ENCODE assay signal across 9 cellular contexts in the genomic region with DNA sequence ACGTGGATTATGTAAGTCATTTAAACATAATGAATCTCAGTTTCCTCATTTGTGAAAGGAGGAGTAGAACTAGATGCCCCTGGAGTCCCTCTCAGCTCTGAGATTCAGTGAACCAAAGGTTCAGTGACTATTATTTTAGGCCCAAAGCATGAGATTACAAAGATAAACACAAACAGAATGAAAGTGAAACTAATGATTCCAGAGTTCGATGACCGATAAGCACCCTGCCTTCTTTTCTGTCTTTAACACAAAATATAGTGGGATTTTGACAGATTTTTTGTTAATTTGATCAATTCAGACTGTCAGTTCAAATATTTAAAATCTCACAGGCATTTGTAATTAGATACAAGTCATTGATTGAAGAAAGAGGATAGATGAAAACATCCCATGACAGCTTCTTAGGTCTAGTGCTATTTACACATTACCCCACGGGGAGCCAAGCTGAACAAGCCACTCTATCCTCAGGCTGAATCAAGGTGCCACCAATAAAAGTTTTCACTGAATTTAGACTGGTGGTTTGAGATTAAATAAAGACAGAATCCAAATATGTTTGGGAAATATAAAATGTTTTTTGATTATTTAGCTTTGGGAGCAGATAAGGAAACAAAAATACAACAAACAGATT.
DNase-seq lines count a peak whose midpoint lies in the region; ATAC-seq and TF ChIP-seq lines count a peak whose summit lies in the region.
"Had no signal": no experiment of that assay in that cellular context is flagged by ENCODE, and none has a peak within 500 bp of the region (broad histone marks: within the 10 kb centered on the region; RNA-seq: fewer than 3 reads in every experiment).

No MANE protein-coding gene starts in this region.

- H3K36me3 ChIP-seq in DND-41 (ENCODE audit: insufficient read depth, low read length) (no peaks in the 10 kb centered on the region), breast epithelium (no peaks in the 10 kb centered on the region)
- H3K36me3 ChIP-seq: neutrophil had no signal

- H4K20me1 ChIP-seq in DND-41 (ENCODE audit: insufficient read depth, low read length) = no peaks in the 10 kb centered on the region

- peak overlapping the region in 2 of 3 experiments; percentile 31 to 32 for H3K4me3 Mint-ChIP-seq in nephron

- no peak for TF ChIP-seq POLR2A in breast epithelium (IDR thresholded peaks at IDR 0.05)

- no peaks in the 10 kb centered on the region for H3K79me2 ChIP-seq in DND-41 (ENCODE audit: insufficient read depth, low read length)

- peaks cover 13% of the 10 kb centered on the region for H3K4me1 ChIP-seq in DND-41 (ENCODE audit: insufficient read depth, low read length)
- no peaks in the 10 kb centered on the region for H3K4me1 ChIP-seq in breast epithelium

- peak overlapping the region; percentile 78 for H3K27ac ChIP-seq in DND-41 (ENCODE audit: low read length)
- H3K27ac ChIP-seq in breast epithelium = peak overlapping the region; percentile 62 to 67
- H3K27ac ChIP-seq: neutrophil had no signal

- peak overlapping the region; percentile 62 for H2AFZ ChIP-seq in DND-41 (ENCODE audit: low read depth, low read length)

- no peaks in the 10 kb centered on the region for H3K27me3 Mint-ChIP-seq in nephron (ENCODE audit: low read depth)

- intact Hi-C loops in breast epithelium (cut with DNase I; ENCODE audit: low total_unique reads) = no loop called here

- H3K4me3 ChIP-seq in DND-41 (ENCODE audit: low read depth in 1 of 2, low read length in 2 of 2) (peak overlapping the region; percentile 11 to 55; a peak in 3 of 4 replicates), breast epithelium (peak overlapping the region; percentile 27 to 52 (median 36))

- TF ChIP-seq CTCF in DND-41 (IDR thresholded peaks at IDR 0.05; ENCODE audit: borderline replicate concordance, extremely low read depth, low read length, poor library complexity, severe bottlenecking) = no peak
- TF ChIP-seq CTCF in breast epithelium (IDR thresholded peaks at IDR 0.05) = no peak
- no peak for TF ChIP-seq CTCF in nephron (IDR thresholded peaks at IDR 0.05; ENCODE audit: unreplicated experiment in 3 of 3)

- peak; percentile 74 for ATAC-seq in DND-41 (ENCODE audit: insufficient read depth, low read depth)
- ATAC-seq in GM19463 (IDR thresholded peaks at IDR 0.05; ENCODE audit: unreplicated experiment) = peak; percentile 74
- ATAC-seq in HG03460 (IDR thresholded peaks at IDR 0.05; ENCODE audit: unreplicated experiment) = peak; percentile 81

- H3K9ac ChIP-seq in DND-41 (ENCODE audit: low read depth, low read length) = peak overlapping the region; percentile 52

- peaks cover 30% of the 10 kb centered on the region for H3K36me3 Mint-ChIP-seq in nephron (ENCODE audit: low read depth)

- H3K9me3 ChIP-seq in DND-41 (ENCODE audit: insufficient read depth, low read length, severe bottlenecking) (no peaks in the 10 kb centered on the region), breast epithelium (no peaks in the 10 kb centered on the region)
- H3K9me3 ChIP-seq: neutrophil had no signal

- H3K27me3 ChIP-seq in DND-41 (ENCODE audit: insufficient read depth, low read length, poor library complexity) (no peaks in the 10 kb centered on the region), breast epithelium (no peaks in the 10 kb centered on the region)
- H3K27me3 ChIP-seq: neutrophil had no signal

- H3K4me1 Mint-ChIP-seq in nephron = peaks cover 41% of the 10 kb centered on the region

- DNase-seq in DND-41 = peak; percentile 23
- DNase-seq in breast epithelium (ENCODE audit: low spot score in 2 of 2) = no peak
- no peak for DNase-seq in activated effector memory CD4-positive, alpha-beta T cell treated with anti-CD3 and anti-CD28 coated beads, Interleukin-2, amount 50 U/mL, for 16 hours
- no peak for DNase-seq in Kasumi-1 (lab: John Stamatoyannopoulos, UW)
- no peak for DNase-seq in stimulated activated CD4-positive, alpha-beta T cell treated with anti-CD3 and anti-CD28 coated beads, Interleukin-4, amount 100 ng/mL, for 4 hours

- H3K27ac Mint-ChIP-seq in nephron = peak overlapping the region; percentile 12 to 73 (median 47)

- H3K4me2 ChIP-seq in DND-41 (ENCODE audit: insufficient read depth, low read length) = peak overlapping the region; percentile 66

- H3K9me3 Mint-ChIP-seq in nephron = no peaks in the 10 kb centered on the region
